16 cellular contexts compared by ENCODE assay signal in genomic region chr5:143386725-143387124, GRCh38. TPM values are rescaled to one million over a fixed set of nuclear protein-coding genes. Genes with fewer than 3 reads are reported as not detected.
DNase-seq lines count a peak whose midpoint lies in the region; ATAC-seq, FAIRE-seq and TF ChIP-seq lines count a peak whose summit lies in the region.
"Had no signal": no experiment of that assay in that cellular context is flagged by ENCODE, and none has a peak within 500 bp of the region (broad histone marks: within the 10 kb centered on the region; RNA-seq: fewer than 3 reads in every experiment).

No MANE protein-coding gene starts in this region.

- DNase-seq in activated T-cell treated with anti-CD3 and anti-CD28 coated beads, Interleukin-2, amount 50 U/mL, for 72 hours, result peak; percentile 28 to 42
- no peak for DNase-seq in activated T-cell treated with anti-CD3 and anti-CD28 coated beads, Interleukin-2, amount 50 U/mL, for 48 hours
- peak; percentile 61 for DNase-seq in RCC 7860 (ENCODE audit: low spot score)
- peak; percentile 39 to 42 for DNase-seq in cardiac fibroblast (ENCODE audit: low read depth in 2 of 2)
- no peak for DNase-seq in stimulated activated naive CD8-positive, alpha-beta T cell treated with anti-CD3 and anti-CD28 coated beads, Interleukin-15, Interleukin-2, amounts not matched to agents 100 U/mL and 50 U/mL, for 24 hours
- DNase-seq in GM10266 (ENCODE audit: extremely low spot score), result no peak
- no peak for DNase-seq in NCI-H510A (lab: John Stamatoyannopoulos, UW)
- DNase-seq: activated gamma-delta T cell, ovary, upper lobe of left lung had no signal

- FAIRE-seq in RCC 7860 (lab: Jason Lieb, UNC), result peak; percentile 97
- FAIRE-seq: colon, GM18507 had no signal

- no peaks in the 10 kb centered on the region for H3K27me3 Mint-ChIP-seq in activated T-cell treated with anti-CD3 and anti-CD28 coated beads, Interleukin-2, amount 50 U/mL, for 72 hours (ENCODE audit: low read depth)
- H3K27me3 Mint-ChIP-seq: B cell had no signal

- peaks cover 70% of the 10 kb centered on the region for H3K4me1 Mint-ChIP-seq in activated T-cell treated with anti-CD3 and anti-CD28 coated beads, Interleukin-2, amount 50 U/mL, for 72 hours (ENCODE audit: low read depth)

- peaks cover 23 to 40% of the 10 kb centered on the region in 2 donors for H3K36me3 Mint-ChIP-seq in activated T-cell treated with anti-CD3 and anti-CD28 coated beads, Interleukin-2, amount 50 U/mL, for 72 hours (ENCODE audit: insufficient read depth in 2 of 2)

- H3K4me3 ChIP-seq in cardiac fibroblast (replicated peaks in 1 of 2; ENCODE audit: low read depth in 2 of 2, low read length in 2 of 2), result no peak overlapping the region
- H3K4me3 ChIP-seq: esophagus muscularis mucosa, ovary, upper lobe of left lung had no signal

- peak overlapping the region; percentile 21 for H3K27ac Mint-ChIP-seq in activated T-cell treated with anti-CD3 and anti-CD28 coated beads, Interleukin-2, amount 50 U/mL, for 72 hours
- H3K27ac Mint-ChIP-seq: B cell, mesothelial cell of epicardium had no signal

- ATAC-seq in activated T-cell treated with anti-CD3 and anti-CD28 coated beads, Interleukin-2, amount 50 U/mL, for 72 hours (replicated peaks in 1 of 2), result peak; percentile 95 to 96
- peak; percentile 94 for ATAC-seq in stimulated activated naive CD8-positive, alpha-beta T cell treated with anti-CD3 and anti-CD28 coated beads, Interleukin-15, Interleukin-2, amounts not matched to agents 100 U/mL and 50 U/mL, for 24 hours
- no peak for ATAC-seq in HG03460 (IDR thresholded peaks at IDR 0.05; ENCODE audit: unreplicated experiment)

- no peak for TF ChIP-seq CTCF in cardiac fibroblast (IDR thresholded peaks at IDR 0.05; ENCODE audit: low read depth, low read length)
- TF ChIP-seq CTCF in GM10266 (IDR thresholded peaks at IDR 0.05; ENCODE audit: control insufficient read depth, insufficient read depth, low read depth, missing control alignments), result no peak

- peaks cover 11 to 15% of the 10 kb centered on the region in 2 donors for H3K9me3 Mint-ChIP-seq in activated T-cell treated with anti-CD3 and anti-CD28 coated beads, Interleukin-2, amount 50 U/mL, for 72 hours

- H3K4me3 Mint-ChIP-seq in activated T-cell treated with anti-CD3 and anti-CD28 coated beads, Interleukin-2, amount 50 U/mL, for 72 hours, result peak overlapping the region; percentile 13 to 34
- H3K4me3 Mint-ChIP-seq: B cell, mesothelial cell of epicardium had no signal

RNA-seq across cellular contexts. Expression of gene NR3C1, which starts 16.8 kb away (rescaled TPM):
- 100 to 1,000 TPM in 1 of 2 donors, 10 to 100 TPM in 1; 93.5 to 104 TPM for total RNA-seq in activated T-cell treated with anti-CD3 and anti-CD28 coated beads, Interleukin-2, amount 50 U/mL, for 72 hours

Comparison
In these comparisons a context has a peak if more than half of its experiments do, and no peak if none do; other contexts are left out.
1. DNase-seq: peak in activated T-cell treated with anti-CD3 and anti-CD28 coated beads, Interleukin-2, amount 50 U/mL, for 72 hours (2 of 2), RCC 7860 (single experiment) and cardiac fibroblast (2 of 2); none in activated T-cell treated with anti-CD3 and anti-CD28 coated beads, Interleukin-2, amount 50 U/mL, for 48 hours (0 of 2), stimulated activated naive CD8-positive, alpha-beta T cell treated with anti-CD3 and anti-CD28 coated beads, Interleukin-15, Interleukin-2, amounts not matched to agents 100 U/mL and 50 U/mL, for 24 hours (single experiment), GM10266 (single experiment) and NCI-H510A (single experiment).